In the genomic region with DNA sequence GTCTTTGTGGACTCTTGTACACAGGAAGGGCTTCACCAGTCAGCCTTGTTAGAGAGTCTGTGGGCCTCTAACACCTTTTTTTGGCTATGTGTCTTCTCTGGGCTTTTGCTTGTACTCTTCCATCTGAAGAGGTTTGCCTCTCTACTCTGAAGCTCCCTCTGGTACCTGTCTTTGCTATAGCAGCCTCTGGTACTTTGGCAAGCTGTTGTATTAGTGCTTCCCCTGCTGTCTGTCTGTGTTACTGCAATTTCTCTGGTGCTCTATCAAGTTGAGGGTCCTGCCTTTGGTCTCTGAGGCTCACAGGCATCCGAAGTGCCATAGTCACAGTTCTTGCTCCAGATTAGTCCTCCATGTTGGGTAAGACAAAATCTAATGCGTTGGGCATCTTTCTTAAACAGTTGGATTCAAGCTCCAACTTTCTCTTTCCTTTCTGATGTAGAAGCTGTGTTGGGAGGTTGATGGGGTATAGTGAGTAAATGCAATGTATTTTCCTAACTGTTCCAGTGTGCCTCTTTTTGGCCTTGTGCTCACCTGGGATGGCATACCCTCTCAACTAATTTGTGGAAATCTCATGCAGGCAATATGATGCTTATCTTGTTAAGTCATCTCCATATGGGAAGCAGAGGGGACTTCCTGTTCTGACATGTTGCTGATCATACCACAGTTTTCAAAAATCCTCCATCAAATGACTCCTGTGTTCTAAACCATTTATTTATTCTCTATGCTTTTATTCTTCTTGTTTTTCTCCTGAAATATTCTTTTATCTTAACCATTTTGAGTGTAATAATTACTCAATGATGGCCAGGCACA, we compare ENCODE assay signal across 8 cellular contexts.
DNase-seq lines count a peak whose midpoint lies in the region; ATAC-seq, FAIRE-seq and TF ChIP-seq lines count a peak whose summit lies in the region.

No MANE protein-coding gene starts in this region.

- H3K4me3 ChIP-seq in AG09309 (ENCODE audit: control insufficient read depth, low read depth, low read length), result no peak overlapping the region
- H3K4me3 ChIP-seq in GM06990 (replicated peaks; ENCODE audit: low read depth, low read length), result no peak overlapping the region
- H3K4me3 ChIP-seq in OCI-LY1 (ENCODE audit: low read depth, low read length, poor library complexity, severe bottlenecking), result no peak overlapping the region
- no peak overlapping the region for H3K4me3 ChIP-seq in K562
- H3K4me3 ChIP-seq in liver (ENCODE audit: low read depth in 1 of 3, low read length in 3 of 3), result no peak overlapping the region
- no peak overlapping the region for H3K4me3 ChIP-seq in uterus

- H3K79me2 ChIP-seq in OCI-LY1 (ENCODE audit: insufficient read depth, low read length) (0 out of 2 replicates have a peak, but pooled peaks cover 3% of the 10 kb centered on the region), K562 (ENCODE audit: control insufficient read depth, insufficient read depth, low read length) (peaks cover 10% of the 10 kb centered on the region; the same call in 2 of the 3 replicates)

- H3K9me1 ChIP-seq in K562 (ENCODE audit: control insufficient read depth, insufficient read depth, low read length), result no peaks in the 10 kb centered on the region

- TF ChIP-seq POLR2A in K562 (conservative IDR thresholded peaks at IDR 0.05) (no peak), uterus (IDR thresholded peaks at IDR 0.05) (no peak)

- intact Hi-C loops in K562 (cut with micrococcal nuclease) (loop anchor here (1.0 to 5.0 kb wide), 2 partner anchors 197 to 267 kb away; no protein-coding TSS in a partner anchor), uterus (cut with DNase I; ENCODE audit: low total_unique reads) (no loop called here)

- H3K27ac ChIP-seq in OCI-LY1 (ENCODE audit: low read depth, low read length, poor library complexity, severe bottlenecking) (peak overlapping the region; percentile 47), K562 (ENCODE audit: extremely low read depth, low read depth, low read length) (no peak overlapping the region), liver (ENCODE audit: low read depth in 1 of 2, low read length in 2 of 2) (no peak overlapping the region), uterus (no peak overlapping the region)

- H3K4me2 ChIP-seq in OCI-LY1 (ENCODE audit: low read length) (no peak overlapping the region; the same call in 1 of the 2 replicates), K562 (ENCODE audit: insufficient read depth, low read length) (no peak overlapping the region)

- H4K20me1 ChIP-seq in OCI-LY1 (ENCODE audit: insufficient read depth, low read length) (no peaks in the 10 kb centered on the region), K562 (replicated peaks; ENCODE audit: control insufficient read depth, insufficient read depth, low read length) (no peaks in the 10 kb centered on the region)

- no peak for DNase-seq in AG09309 (ENCODE audit: low read depth)
- DNase-seq in GM06990 (ENCODE audit: extremely low read depth, insufficient read length), result peak; percentile 12
- DNase-seq in K562 (ENCODE audit: extremely low read depth in 1 of 4, low spot score in 3 of 4), result peak; percentile 12 to 50 (median 28)
- no peak for DNase-seq in occipital lobe (lab: John Stamatoyannopoulos, UW)
- DNase-seq in uterus, result no peak

- peaks cover 11% of the 10 kb centered on the region for H3K4me1 ChIP-seq in OCI-LY1 (ENCODE audit: insufficient read depth, low read length, severe bottlenecking)
- no peaks in the 10 kb centered on the region for H3K4me1 ChIP-seq in K562 (replicated peaks in 1 of 2; ENCODE audit: control insufficient read depth in 2 of 2, insufficient read depth in 2 of 2, low read length in 2 of 2)
- peaks cover 0 to 9% (median 5%) of the 10 kb centered on the region in 4 donors for H3K4me1 ChIP-seq in liver (ENCODE audit: control insufficient read depth in 4 of 4, insufficient read depth in 4 of 4, low read length in 3 of 4)
- peaks cover 0 to 6% of the 10 kb centered on the region in 2 donors for H3K4me1 ChIP-seq in uterus

- ATAC-seq in HG03095 (IDR thresholded peaks at IDR 0.05; ENCODE audit: unreplicated experiment) (peak; percentile 55), K562 (peak; percentile 91)

- 56% methylated on average over 2 of the region's 2 CpGs for WGBS in K562 (ENCODE audit: insufficient coverage, low coverage, missing lambda C conversion rate)
- 80% methylated on average over 2 of the region's 2 CpGs for WGBS in liver

- no peaks in the 10 kb centered on the region for H3K9me2 ChIP-seq in OCI-LY1 (ENCODE audit: low read depth, low read length)

- in situ Hi-C loops in K562 (cut with MboI), result no loop called here

- H3K27me3 ChIP-seq in GM06990 (replicated peaks; ENCODE audit: control insufficient read depth, insufficient read depth, low read length), result no peaks in the 10 kb centered on the region
- no peaks in the 10 kb centered on the region for H3K27me3 ChIP-seq in OCI-LY1 (ENCODE audit: insufficient read depth, low read length)
- no peaks in the 10 kb centered on the region for H3K27me3 ChIP-seq in K562 (ENCODE audit: control insufficient read depth in 2 of 2, insufficient read depth in 2 of 2, low read length in 2 of 2)
- no peaks in the 10 kb centered on the region for H3K27me3 ChIP-seq in liver (ENCODE audit: control insufficient read depth in 4 of 4, insufficient read depth in 4 of 4, low read length in 3 of 4)
- no peaks in the 10 kb centered on the region for H3K27me3 ChIP-seq in uterus

- H3K9ac ChIP-seq in OCI-LY1 (ENCODE audit: low read length), result no peak overlapping the region
- no peak overlapping the region for H3K9ac ChIP-seq in K562 (ENCODE audit: insufficient read depth in 1 of 2, low read depth in 2 of 2, low read length in 2 of 2)
- H3K9ac ChIP-seq in liver (ENCODE audit: low read depth in 1 of 2, low read length in 2 of 2), result no peak overlapping the region

- H2AFZ ChIP-seq in OCI-LY1 (ENCODE audit: low read length), result no peak overlapping the region
- no peak overlapping the region for H2AFZ ChIP-seq in K562 (ENCODE audit: low read depth, low read length)

- TF ChIP-seq CTCF in AG09309 (IDR thresholded peaks at IDR 0.05; ENCODE audit: control insufficient read depth, insufficient read depth, low read depth, low read length, missing control alignments), result peak; percentile 39
- TF ChIP-seq CTCF in GM06990 (IDR thresholded peaks at IDR 0.05; ENCODE audit: insufficient read depth, low read length, poor library complexity, severe bottlenecking), result peak; percentile 82
- TF ChIP-seq CTCF in OCI-LY1 (IDR thresholded peaks at IDR 0.05; ENCODE audit: low read length), result peak; percentile 99
- peak; percentile 63 to 98 (median 90) for TF ChIP-seq CTCF in K562 (IDR thresholded peaks at IDR 0.05 in 2 of 3, conservative IDR thresholded peaks at IDR 0.05 in 1 of 3; ENCODE audit: insufficient read depth in 2 of 3, low read depth in 1 of 3, low read length in 3 of 3)
- TF ChIP-seq CTCF in liver (IDR thresholded peaks at IDR 0.05; ENCODE audit: low read depth, low read length, missing input control), result peak; percentile 69
- TF ChIP-seq CTCF in uterus (IDR thresholded peaks at IDR 0.05), result no peak

- no TSS peak for BruUV-seq in K562 (replicated peaks; lab: Mats Ljungman, UMichigan)

- FAIRE-seq in K562 (lab: Jason Lieb, UNC), result peak; percentile 65

- H3K9me3 ChIP-seq in OCI-LY1 (ENCODE audit: low read length) (no peaks in the 10 kb centered on the region), K562 (replicated peaks; ENCODE audit: control insufficient read depth, insufficient read depth, low read depth, low read length) (no peaks in the 10 kb centered on the region), liver (ENCODE audit: control insufficient read depth in 4 of 4, low read length in 3 of 4) (no peaks in the 10 kb centered on the region), uterus (no peaks in the 10 kb centered on the region)

- H3K36me3 ChIP-seq in GM06990 (ENCODE audit: control insufficient read depth, insufficient read depth, low read length) (peaks cover 9% of the 10 kb centered on the region), OCI-LY1 (ENCODE audit: insufficient read depth, low read length) (peaks cover 76% of the 10 kb centered on the region), K562 (ENCODE audit: control insufficient read depth, insufficient read depth, low read length) (peaks cover 36% of the 10 kb centered on the region), liver (ENCODE audit: control insufficient read depth in 4 of 4, insufficient read depth in 3 of 4, low read depth in 1 of 4, low read length in 3 of 4) (peaks cover 3 to 30% (median 23%) of the 10 kb centered on the region in 4 donors), uterus (no peaks in the 10 kb centered on the region)

- H3F3A ChIP-seq in OCI-LY1 (ENCODE audit: insufficient read depth, low read length), result no peaks in the 10 kb centered on the region

- TF ChIP-seq RAD21 in K562 (CRISPR knock-in tag; conservative IDR thresholded peaks at IDR 0.05 in 1 of 2, IDR thresholded peaks at IDR 0.05 in 1 of 2), result peak; percentile 31 to 86
- peak; percentile 83 to 90 for TF ChIP-seq RAD21 in liver (IDR thresholded peaks at IDR 0.05)

- CTCF ChIA-PET in K562 (lab: Yijun Ruan, JAX; ENCODE audit: low intra/inter-chr PET ratio), result interaction anchor here (0.6 to 2.1 kb wide), 3 partner anchors 52 to 269 kb away, joined by 3 to 15 read pairs (median 5); no protein-coding TSS in a partner anchor

- no peak for TF ChIP-seq EP300 in K562 (IDR thresholded peaks at IDR 0.05; ENCODE audit: low read length)

- POLR2A ChIA-PET in K562 (lab: Yijun Ruan, JAX), result interaction anchor here (0.6 to 1.0 kb wide), 2 partner anchors 197 to 244 kb away, joined by 3 read pairs; no protein-coding TSS in a partner anchor

TF ChIP-seq in K562, 482 proteins besides CTCF, POLR2A, EP300 and RAD21 (continues in another document):
- TF ChIP-seq, protein P1, sequence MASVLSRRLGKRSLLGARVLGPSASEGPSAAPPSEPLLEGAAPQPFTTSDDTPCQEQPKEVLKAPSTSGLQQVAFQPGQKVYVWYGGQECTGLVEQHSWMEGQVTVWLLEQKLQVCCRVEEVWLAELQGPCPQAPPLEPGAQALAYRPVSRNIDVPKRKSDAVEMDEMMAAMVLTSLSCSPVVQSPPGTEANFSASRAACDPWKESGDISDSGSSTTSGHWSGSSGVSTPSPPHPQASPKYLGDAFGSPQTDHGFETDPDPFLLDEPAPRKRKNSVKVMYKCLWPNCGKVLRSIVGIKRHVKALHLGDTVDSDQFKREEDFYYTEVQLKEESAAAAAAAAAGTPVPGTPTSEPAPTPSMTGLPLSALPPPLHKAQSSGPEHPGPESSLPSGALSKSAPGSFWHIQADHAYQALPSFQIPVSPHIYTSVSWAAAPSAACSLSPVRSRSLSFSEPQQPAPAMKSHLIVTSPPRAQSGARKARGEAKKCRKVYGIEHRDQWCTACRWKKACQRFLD (CRISPR knock-in tag; IDR thresholded peaks at IDR 0.05), result no peak

TF ChIP-seq in liver, 16 proteins besides CTCF, POLR2A, EP300 and RAD21 (continues in another document):
- no peak for TF ChIP-seq EGR1 (IDR thresholded peaks at IDR 0.05; ENCODE audit: low read depth in 2 of 2)
- no peak for TF ChIP-seq NR2F2 (IDR thresholded peaks at IDR 0.05)
- no peak for TF ChIP-seq FOXA2 (IDR thresholded peaks at IDR 0.05)
- TF ChIP-seq, protein P2, sequence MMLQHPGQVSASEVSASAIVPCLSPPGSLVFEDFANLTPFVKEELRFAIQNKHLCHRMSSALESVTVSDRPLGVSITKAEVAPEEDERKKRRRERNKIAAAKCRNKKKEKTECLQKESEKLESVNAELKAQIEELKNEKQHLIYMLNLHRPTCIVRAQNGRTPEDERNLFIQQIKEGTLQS (IDR thresholded peaks at IDR 0.05), result no peak
- TF ChIP-seq FOXA1 (IDR thresholded peaks at IDR 0.05), result no peak

Comparison
In these comparisons a context has a peak if more than half of its experiments do, and no peak if none do; other contexts are left out.
1. DNase-seq: peak in GM06990 (single experiment) and K562 (4 of 4); none in AG09309 (single experiment), occipital lobe (single experiment) and uterus (0 of 2).
2. CTCF ChIP-seq: peak in AG09309 (single experiment), GM06990 (single experiment), OCI-LY1 (single experiment), K562 (3 of 3) and liver (single experiment); none in uterus (0 of 4).